Comparison of ENCODE assay signal across 19 cellular contexts in genomic region chr1:85756864-85757263, GRCh38.
"Had no signal": no experiment of that assay in that cellular context is flagged by ENCODE, and none has a peak within 500 bp of the region (broad histone marks: within the 10 kb centered on the region; RNA-seq: fewer than 3 reads in every experiment).

No MANE protein-coding gene starts in this region.

- H3K9me3 ChIP-seq: right atrium auricular region, sigmoid colon, thoracic aorta, transverse colon had no signal

- DNase-seq: effector CD4-positive, alpha-beta T cell; endodermal cell; erythroblast; foreskin keratinocyte; kidney; left cardiac atrium; left ventricle myocardium inferior; lower lobe of right lung; natural killer cell; posterior cingulate gyrus; sigmoid colon; stimulated activated CD4-positive, alpha-beta T cell treated with anti-CD3 and anti-CD28 coated beads, Interleukin-12 subunit alpha, Interleukin-12 subunit beta, amount 100 ng/mL, for 4 hours; stimulated activated naive CD4-positive, alpha-beta T cell; stomach; substantia nigra; transverse colon had no signal

- H3K36me3 ChIP-seq: left ventricle myocardium inferior, lower lobe of right lung, right atrium auricular region, sigmoid colon, stomach, thoracic aorta, transverse colon had no signal

- H3K4me3 ChIP-seq: left ventricle myocardium inferior, lower lobe of right lung, right atrium auricular region, sigmoid colon, skin epidermis, stomach, thoracic aorta, transverse colon had no signal

- H3K27ac ChIP-seq: foreskin keratinocyte, left ventricle myocardium inferior, lower lobe of right lung, right atrium auricular region, sigmoid colon, skin epidermis, stomach, thoracic aorta, transverse colon had no signal

- H3K4me1 ChIP-seq: foreskin keratinocyte, left ventricle myocardium inferior, lower lobe of right lung, right atrium auricular region, sigmoid colon, stomach, transverse colon had no signal

- ATAC-seq: foreskin keratinocyte, left cardiac atrium, lower lobe of right lung, natural killer cell had no signal
